In genomic region chr1:200802865-200803512, GRCh38 we compare ENCODE assay signal across 8 cellular contexts.
DNase-seq lines count a peak whose midpoint lies in the region; ATAC-seq and TF ChIP-seq lines count a peak whose summit lies in the region.

No MANE protein-coding gene starts in this region.

- no peaks in the 10 kb centered on the region for H3K4me1 ChIP-seq in OCI-LY1 (ENCODE audit: insufficient read depth, low read length, severe bottlenecking)
- no peaks in the 10 kb centered on the region for H3K4me1 ChIP-seq in naive thymus-derived CD4-positive, alpha-beta T cell (ENCODE audit: control insufficient read depth in 2 of 2, insufficient read depth in 2 of 2, low read length in 2 of 2)

- peak; percentile 95 for TF ChIP-seq CTCF in OCI-LY1 (IDR thresholded peaks at IDR 0.05; ENCODE audit: low read length)

- H3K79me2 ChIP-seq in OCI-LY1 (ENCODE audit: insufficient read depth, low read length) = no peaks in the 10 kb centered on the region

- no peak overlapping the region for H3K9ac ChIP-seq in OCI-LY1 (ENCODE audit: low read length)

- no peaks in the 10 kb centered on the region for H3K9me2 ChIP-seq in OCI-LY1 (ENCODE audit: low read depth, low read length)

- CTCF ChIA-PET in naive thymus-derived CD4-positive, alpha-beta T cell (lab: Charles Lee) = interaction anchor here (0.6 to 1.8 kb wide), 12 partner anchors 9 to 1562 kb away, joined by 3 to 81 read pairs (median 4); partner anchors contain the start of gene KIF14

- H3K4me3 ChIP-seq in OCI-LY1 (ENCODE audit: low read depth, low read length, poor library complexity, severe bottlenecking) = no peak overlapping the region
- no peak overlapping the region for H3K4me3 ChIP-seq in naive thymus-derived CD4-positive, alpha-beta T cell (ENCODE audit: low read length)

- POLR2A ChIA-PET in naive thymus-derived CD4-positive, alpha-beta T cell (lab: Charles Lee) = interaction anchor here (1.0 kb wide), 1 partner anchor 133 kb away, joined by 4 read pairs; the partner anchor contains the start of gene DDX59

- H3K36me3 ChIP-seq in OCI-LY1 (ENCODE audit: insufficient read depth, low read length) = no peaks in the 10 kb centered on the region
- H3K36me3 ChIP-seq in naive thymus-derived CD4-positive, alpha-beta T cell (ENCODE audit: control insufficient read depth in 2 of 3, insufficient read depth in 3 of 3, low read length in 3 of 3) = no peaks in the 10 kb centered on the region

- H3F3A ChIP-seq in OCI-LY1 (ENCODE audit: insufficient read depth, low read length) = no peaks in the 10 kb centered on the region

- H3K36me3 Mint-ChIP-seq in naive thymus-derived CD4-positive, alpha-beta T cell = peaks cover 0 to 3% (median 0%) of the 10 kb centered on the region in 5 donors
- H3K36me3 Mint-ChIP-seq in stimulated activated effector memory CD8-positive, alpha-beta T cell treated with anti-CD3 and anti-CD28 coated beads, Interleukin-12 subunit alpha, Interleukin-12 subunit beta, amount 100 ng/mL, for 72 hours = no peaks in the 10 kb centered on the region

- DNase-seq in C1 segment of cervical spinal cord (lab: John Stamatoyannopoulos, UW) (peak in 13 of 14 donors; percentile 0 to 67 (median 50)), HuH-7 (ENCODE audit: low spot score) (peak; percentile 59)
- DNase-seq in activated CD8-positive, alpha-beta memory T cell treated with anti-CD3 and anti-CD28 coated beads, Interleukin-2, amount 50 U/mL, for 48 hours = peak; percentile 79
- DNase-seq in naive thymus-derived CD4-positive, alpha-beta T cell = peak; percentile 34 to 75 (median 61)
- DNase-seq in stimulated activated effector memory CD8-positive, alpha-beta T cell treated with anti-CD3 and anti-CD28 coated beads, Interleukin-12 subunit alpha, Interleukin-12 subunit beta, amount 100 ng/mL, for 72 hours (ENCODE audit: low spot score in 2 of 2) = peak; percentile 55 to 81

- no peaks in the 10 kb centered on the region for H3K9me3 Mint-ChIP-seq in naive thymus-derived CD4-positive, alpha-beta T cell
- H3K9me3 Mint-ChIP-seq in stimulated activated effector memory CD8-positive, alpha-beta T cell treated with anti-CD3 and anti-CD28 coated beads, Interleukin-12 subunit alpha, Interleukin-12 subunit beta, amount 100 ng/mL, for 72 hours = no peaks in the 10 kb centered on the region

- intact Hi-C loops in naive thymus-derived CD4-positive, alpha-beta T cell (cut with micrococcal nuclease) = loop anchor here (1.0 to 2.0 kb wide), 7 partner anchors 62 to 268 kb away; partner anchors contain the start of gene DDX59 (in 1 of the 2)

- H3K9me3 ChIP-seq in OCI-LY1 (ENCODE audit: low read length) = no peaks in the 10 kb centered on the region
- no peaks in the 10 kb centered on the region for H3K9me3 ChIP-seq in naive thymus-derived CD4-positive, alpha-beta T cell (ENCODE audit: control insufficient read depth in 2 of 3, low read length in 3 of 3)

- H3K4me2 ChIP-seq in OCI-LY1 (ENCODE audit: low read length) = no peak overlapping the region

- peak; percentile 66 for ATAC-seq in GM19452 (IDR thresholded peaks at IDR 0.05; ENCODE audit: unreplicated experiment)
- ATAC-seq in esophagus mucosa = peak; percentile 87
- ATAC-seq in naive thymus-derived CD4-positive, alpha-beta T cell = peak; percentile 93
- peak; percentile 72 for ATAC-seq in stimulated activated effector memory CD8-positive, alpha-beta T cell treated with anti-CD3 and anti-CD28 coated beads, Interleukin-12 subunit alpha, Interleukin-12 subunit beta, amount 100 ng/mL, for 72 hours

- peak overlapping the region in 1 of 9 donors; percentile 10 for H3K27ac Mint-ChIP-seq in naive thymus-derived CD4-positive, alpha-beta T cell
- H3K27ac Mint-ChIP-seq in stimulated activated effector memory CD8-positive, alpha-beta T cell treated with anti-CD3 and anti-CD28 coated beads, Interleukin-12 subunit alpha, Interleukin-12 subunit beta, amount 100 ng/mL, for 72 hours = no peak overlapping the region

- no peaks in the 10 kb centered on the region; the same call in 1 of the 2 replicates for H3K27me3 ChIP-seq in OCI-LY1 (ENCODE audit: insufficient read depth, low read length)
- no peaks in the 10 kb centered on the region for H3K27me3 ChIP-seq in naive thymus-derived CD4-positive, alpha-beta T cell (ENCODE audit: control insufficient read depth in 2 of 2, insufficient read depth in 2 of 2, low read length in 2 of 2)

- no peaks in the 10 kb centered on the region for H4K20me1 ChIP-seq in OCI-LY1 (ENCODE audit: insufficient read depth, low read length)

- H2AFZ ChIP-seq in OCI-LY1 (ENCODE audit: low read length) = no peak overlapping the region

- H3K27me3 Mint-ChIP-seq in naive thymus-derived CD4-positive, alpha-beta T cell = peaks cover 0 to 31% (median 0%) of the 10 kb centered on the region in 5 donors

- H3K27ac ChIP-seq in OCI-LY1 (ENCODE audit: low read depth, low read length, poor library complexity, severe bottlenecking) = no peak overlapping the region
- no peak overlapping the region for H3K27ac ChIP-seq in naive thymus-derived CD4-positive, alpha-beta T cell (ENCODE audit: low read depth, low read length)

- H3K4me3 Mint-ChIP-seq in naive thymus-derived CD4-positive, alpha-beta T cell = no peak overlapping the region
- no peak overlapping the region for H3K4me3 Mint-ChIP-seq in stimulated activated effector memory CD8-positive, alpha-beta T cell treated with anti-CD3 and anti-CD28 coated beads, Interleukin-12 subunit alpha, Interleukin-12 subunit beta, amount 100 ng/mL, for 72 hours

- H3K4me1 Mint-ChIP-seq in naive thymus-derived CD4-positive, alpha-beta T cell = peaks cover 0 to 10% (median 4%) of the 10 kb centered on the region in 7 donors
- peaks cover 6% of the 10 kb centered on the region for H3K4me1 Mint-ChIP-seq in stimulated activated effector memory CD8-positive, alpha-beta T cell treated with anti-CD3 and anti-CD28 coated beads, Interleukin-12 subunit alpha, Interleukin-12 subunit beta, amount 100 ng/mL, for 72 hours
